Comparison of ENCODE assay signal across 8 cellular contexts in genomic region chr15:42495361-42496212, GRCh38. TPM values are rescaled to one million over a fixed set of nuclear protein-coding genes. Genes with fewer than 3 reads are reported as not detected.
DNase-seq lines count a peak whose midpoint lies in the region; ATAC-seq and TF ChIP-seq lines count a peak whose summit lies in the region.

TSS of gene SNAP23 (plus strand) at chr15:42495634. CDS start at chr15:42511847, 16,213 bp downstream.

- H3K27me3 ChIP-seq in kidney epithelial cell (ENCODE audit: control insufficient read depth, insufficient read depth, low read length): no peaks in the 10 kb centered on the region

- TF ChIP-seq CTCF in AG10803 (conservative IDR thresholded peaks at IDR 0.05; ENCODE audit: low read length) (no peak), chondrocyte (IDR thresholded peaks at IDR 0.05) (no peak), kidney epithelial cell (IDR thresholded peaks at IDR 0.05; ENCODE audit: insufficient read depth, low read length, poor library complexity, severe bottlenecking) (no peak)

- peak; percentile 83 for ATAC-seq in HG03432 (IDR thresholded peaks at IDR 0.05; ENCODE audit: unreplicated experiment)
- ATAC-seq in activated CD4-positive, alpha-beta T cell treated with anti-CD3 and anti-CD28 coated beads for 36 hours: peak; percentile 95

- H3K4me1 Mint-ChIP-seq in activated CD4-positive, alpha-beta T cell treated with anti-CD3 and anti-CD28 coated beads for 36 hours: peaks cover 68% of the 10 kb centered on the region
- H3K4me1 Mint-ChIP-seq in chondrocyte (ENCODE audit: low read depth): peaks cover 70% of the 10 kb centered on the region

- peak; percentile 80 for TF ChIP-seq POLR2A in GM19099 (IDR thresholded peaks at IDR 0.05; ENCODE audit: extremely low read depth, insufficient read length, low read depth)

- peak within 1 kb of the TSS; percentile 97 for H3K27ac Mint-ChIP-seq in activated CD4-positive, alpha-beta T cell treated with anti-CD3 and anti-CD28 coated beads for 36 hours
- peak within 1 kb of the TSS; percentile 97 for H3K27ac Mint-ChIP-seq in chondrocyte (ENCODE audit: unreplicated experiment)

- peak within 1 kb of the TSS; percentile 96 for H3K4me3 Mint-ChIP-seq in activated CD4-positive, alpha-beta T cell treated with anti-CD3 and anti-CD28 coated beads for 36 hours
- H3K4me3 Mint-ChIP-seq in chondrocyte (ENCODE audit: unreplicated experiment): peak within 1 kb of the TSS; percentile 95

- no peaks in the 10 kb centered on the region for H3K36me3 ChIP-seq in kidney epithelial cell (ENCODE audit: control insufficient read depth, insufficient read depth, low read length)

- DNase-seq in AG10803 (ENCODE audit: low read depth) (peak; percentile 96), NCI-H524 (lab: John Stamatoyannopoulos, UW) (peak; percentile 82 to 90), chondrocyte (ENCODE audit: low spot score) (peak; percentile 98), kidney epithelial cell (ENCODE audit: low read depth) (peak; percentile 88)
- peak; percentile 89 for DNase-seq in activated CD4-positive, alpha-beta T cell treated with anti-CD3 and anti-CD28 coated beads for 36 hours
- DNase-seq in stimulated activated CD4-positive, alpha-beta T cell treated with anti-CD3 and anti-CD28 coated beads, Interleukin-15, amount 100 ng/mL, for 24 hours: peak; percentile 88

- no peaks in the 10 kb centered on the region for H3K9me3 Mint-ChIP-seq in activated CD4-positive, alpha-beta T cell treated with anti-CD3 and anti-CD28 coated beads for 36 hours (ENCODE audit: low read depth)
- no peaks in the 10 kb centered on the region for H3K9me3 Mint-ChIP-seq in chondrocyte (ENCODE audit: low read depth)

- H3K4me3 ChIP-seq in AG10803 (ENCODE audit: low read length) (peak within 1 kb of the TSS; percentile 96), kidney epithelial cell (ENCODE audit: low read depth, low read length) (peak within 1 kb of the TSS; percentile 82)

- intact Hi-C loops in activated CD4-positive, alpha-beta T cell treated with anti-CD3 and anti-CD28 coated beads for 36 hours (cut with DNase I, micrococcal nuclease): loop anchor here in 1 of 2 experiments (1.0 to 10.0 kb wide), 7 partner anchors 53 to 1091 kb away; partner anchors contain the start of genes EHD4, GANC, HAUS2 and LRRC57

- H3K27me3 Mint-ChIP-seq in activated CD4-positive, alpha-beta T cell treated with anti-CD3 and anti-CD28 coated beads for 36 hours: no peaks in the 10 kb centered on the region
- no peaks in the 10 kb centered on the region for H3K27me3 Mint-ChIP-seq in chondrocyte (ENCODE audit: low read depth)

- POLR2A ChIA-PET in activated CD4-positive, alpha-beta T cell treated with anti-CD3 and anti-CD28 coated beads for 36 hours (lab: Charles Lee): interaction anchor here (0.8 kb wide), 1 partner anchor 54 kb away, joined by 3 read pairs; no protein-coding TSS in a partner anchor

- CTCF ChIA-PET in activated CD4-positive, alpha-beta T cell treated with anti-CD3 and anti-CD28 coated beads for 36 hours (lab: Charles Lee): interaction anchor here (0.6 to 1.0 kb wide), 5 partner anchors 8 to 431 kb away, joined by 3 read pairs; no protein-coding TSS in a partner anchor

- H3K36me3 Mint-ChIP-seq in activated CD4-positive, alpha-beta T cell treated with anti-CD3 and anti-CD28 coated beads for 36 hours (ENCODE audit: low read depth): peaks cover 7% of the 10 kb centered on the region
- no peaks in the 10 kb centered on the region for H3K36me3 Mint-ChIP-seq in chondrocyte (ENCODE audit: low read depth)

RNA-seq across cellular contexts. Expression of gene SNAP23, which starts in this region (rescaled TPM):
- 10 to 100 TPM; 45.5 to 77.5 TPM for total RNA-seq in activated CD4-positive, alpha-beta T cell treated with anti-CD3 and anti-CD28 coated beads for 36 hours
- 66.0 to 85.6 TPM (median 74.0 TPM) in 3 replicates for total RNA-seq in chondrocyte
- total RNA-seq in kidney epithelial cell: 71.5 and 89.5 TPM in 2 replicates

Comparison
In these comparisons a context has a peak if more than half of its experiments do, and no peak if none do; other contexts are left out.
1. Peak in every context shown above with its lines: DNase-seq, ATAC-seq and H3K4me3 ChIP-seq.